Comparison of ENCODE assay signal across 10 cellular contexts in the genomic region with DNA sequence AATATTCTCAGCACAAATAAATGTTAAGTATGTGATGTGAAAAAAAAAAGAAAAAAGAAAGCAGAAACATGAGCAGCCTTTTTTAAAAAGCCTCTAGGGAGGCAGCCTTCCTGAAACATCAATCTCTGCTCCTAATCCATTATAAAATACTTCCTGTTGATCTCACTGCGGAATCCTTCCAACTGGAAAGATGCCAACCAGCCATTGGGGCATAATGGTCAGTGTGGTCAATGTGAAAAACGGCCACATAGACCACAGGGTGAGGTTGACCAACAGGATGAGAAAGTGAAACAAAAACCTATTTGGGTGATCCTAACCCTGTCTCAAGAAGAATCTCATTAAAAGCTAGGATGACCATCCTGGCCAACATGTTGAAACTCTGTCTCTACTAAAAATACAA. TPM values are rescaled to one million over a fixed set of nuclear protein-coding genes. Genes with fewer than 3 reads are reported as not detected.
DNase-seq lines count a peak whose midpoint lies in the region; ATAC-seq, FAIRE-seq and TF ChIP-seq lines count a peak whose summit lies in the region.
"Had no signal": no experiment of that assay in that cellular context is flagged by ENCODE, and none has a peak within 500 bp of the region (broad histone marks: within the 10 kb centered on the region; RNA-seq: fewer than 3 reads in every experiment).

No MANE protein-coding gene starts in this region.

- H3K27me3 ChIP-seq in BLaER1 (no peaks in the 10 kb centered on the region), astrocyte (ENCODE audit: insufficient read depth, low read length) (no peaks in the 10 kb centered on the region), lung (ENCODE audit: control insufficient read depth, insufficient read depth) (no peaks in the 10 kb centered on the region)

- H3K9me3 ChIP-seq in BLaER1, result no peaks in the 10 kb centered on the region
- H3K9me3 ChIP-seq in astrocyte (ENCODE audit: insufficient read depth, low read depth, low read length), result no peaks in the 10 kb centered on the region
- H3K9me3 ChIP-seq in lung (ENCODE audit: control insufficient read depth in 2 of 2, insufficient read depth in 1 of 2, low read length in 1 of 2), result no peaks in the 10 kb centered on the region

- DNase-seq in astrocyte (ENCODE audit: low read depth), result peak; percentile 67
- DNase-seq in lung (ENCODE audit: low spot score), result peak; percentile 38
- DNase-seq in activated T-helper 2 cell treated with anti-CD3 and anti-CD28 coated beads, Interferon-gamma antibody, Interleukin-2, Interleukin-4, amounts not matched to agents 10 μg/mL and 5 μg/mL and 100 μg/mL, durations not matched to agents 14 hours and 24 hours and 36 hours (ENCODE audit: low spot score), result no peak
- DNase-seq in T-helper 1 cell, result no peak
- no peak for DNase-seq in stimulated activated CD8-positive, alpha-beta memory T cell treated with anti-CD3 and anti-CD28 coated beads, Interleukin-4, amount 100 ng/mL, for 48 hours

- H4K20me1 ChIP-seq in BLaER1 (no peaks in the 10 kb centered on the region), astrocyte (ENCODE audit: insufficient read depth, low read length) (no peaks in the 10 kb centered on the region)

- H3K4me1 ChIP-seq in BLaER1 (peaks cover 7% of the 10 kb centered on the region), astrocyte (ENCODE audit: insufficient read depth, low read length) (no peaks in the 10 kb centered on the region), lung (ENCODE audit: control insufficient read depth in 2 of 2, insufficient read depth in 2 of 2, low read length in 2 of 2) (no peaks in the 10 kb centered on the region)

- H3K4me3 Mint-ChIP-seq in astrocyte (ENCODE audit: unreplicated experiment), result no peak overlapping the region
- H3K4me3 Mint-ChIP-seq in activated T-helper 2 cell treated with anti-CD3 and anti-CD28 coated beads, Interferon-gamma antibody, Interleukin-2, Interleukin-4, amounts not matched to agents 10 μg/mL and 5 μg/mL and 100 μg/mL, durations not matched to agents 14 hours and 24 hours and 36 hours (ENCODE audit: low read depth), result no peak overlapping the region

- no peak for FAIRE-seq in astrocyte (lab: Jason Lieb, UNC)

- H2AFZ ChIP-seq in astrocyte (ENCODE audit: low read depth, low read length), result peak overlapping the region; percentile 39

- H3K36me3 ChIP-seq in BLaER1 (no peaks in the 10 kb centered on the region), astrocyte (ENCODE audit: insufficient read depth, low read length) (no peaks in the 10 kb centered on the region), lung (ENCODE audit: control insufficient read depth in 2 of 2, insufficient read depth in 2 of 2, low read length in 2 of 2) (no peaks in the 10 kb centered on the region)

- peaks cover 7% of the 10 kb centered on the region for H3K27me3 Mint-ChIP-seq in astrocyte (ENCODE audit: low read depth, unreplicated experiment)
- no peaks in the 10 kb centered on the region for H3K27me3 Mint-ChIP-seq in activated T-helper 2 cell treated with anti-CD3 and anti-CD28 coated beads, Interferon-gamma antibody, Interleukin-2, Interleukin-4, amounts not matched to agents 10 μg/mL and 5 μg/mL and 100 μg/mL, durations not matched to agents 14 hours and 24 hours and 36 hours (ENCODE audit: low read depth)

- 15 to 24% methylated on average over 2 of the region's 2 CpGs for WGBS in lung, 2 donors

- no peaks in the 10 kb centered on the region for H3K4me1 Mint-ChIP-seq in astrocyte (ENCODE audit: low read depth, unreplicated experiment)
- no peaks in the 10 kb centered on the region for H3K4me1 Mint-ChIP-seq in activated T-helper 2 cell treated with anti-CD3 and anti-CD28 coated beads, Interferon-gamma antibody, Interleukin-2, Interleukin-4, amounts not matched to agents 10 μg/mL and 5 μg/mL and 100 μg/mL, durations not matched to agents 14 hours and 24 hours and 36 hours (ENCODE audit: low read depth)

- no peak overlapping the region for H3K27ac ChIP-seq in BLaER1
- H3K27ac ChIP-seq in astrocyte (ENCODE audit: low read depth, low read length), result no peak overlapping the region
- H3K27ac ChIP-seq in lung (ENCODE audit: low read depth in 1 of 2, low read length in 1 of 2), result peak overlapping the region in 1 of 2 donors; percentile 18
- H3K27ac ChIP-seq: epithelial cell of prostate had no signal

- intact Hi-C loops in activated T-helper 2 cell treated with anti-CD3 and anti-CD28 coated beads, Interferon-gamma antibody, Interleukin-2, Interleukin-4, amounts not matched to agents 10 μg/mL and 5 μg/mL and 100 μg/mL, durations not matched to agents 14 hours and 24 hours and 36 hours (cut with micrococcal nuclease), result no loop called here

- peak; percentile 66 for ATAC-seq in HG02678 (IDR thresholded peaks at IDR 0.05; ENCODE audit: unreplicated experiment)
- peak; percentile 34 for ATAC-seq in lung (ENCODE audit: insufficient read depth, low FRiP score)
- ATAC-seq in GM19397 (IDR thresholded peaks at IDR 0.05; ENCODE audit: unreplicated experiment), result no peak
- ATAC-seq: activated CD4-positive, CD25-positive, alpha-beta regulatory T cell treated with anti-CD3 and anti-CD28 coated beads, Interleukin-2, amount 50 U/mL, for 24 hours had no signal

- no peaks in the 10 kb centered on the region for H3K9me3 Mint-ChIP-seq in astrocyte (ENCODE audit: unreplicated experiment)
- H3K9me3 Mint-ChIP-seq in activated T-helper 2 cell treated with anti-CD3 and anti-CD28 coated beads, Interferon-gamma antibody, Interleukin-2, Interleukin-4, amounts not matched to agents 10 μg/mL and 5 μg/mL and 100 μg/mL, durations not matched to agents 14 hours and 24 hours and 36 hours, result no peaks in the 10 kb centered on the region

- H3K9ac ChIP-seq in BLaER1, result no peak overlapping the region
- H3K9ac ChIP-seq in astrocyte (ENCODE audit: low read length), result no peak overlapping the region

- no peak for TF ChIP-seq CTCF in astrocyte (IDR thresholded peaks at IDR 0.05; ENCODE audit: insufficient read depth, low read depth, low read length)
- no peak for TF ChIP-seq CTCF in lung (IDR thresholded peaks at IDR 0.05; ENCODE audit: control extremely low read depth, extremely low read depth)

- H3K4me2 ChIP-seq in BLaER1 (peak overlapping the region; percentile 34; the same call in 1 of the 2 replicates), astrocyte (ENCODE audit: low read length) (peak overlapping the region; percentile 42)

- H3K4me3 ChIP-seq in BLaER1 (no peak overlapping the region), astrocyte (ENCODE audit: insufficient read depth, low read depth, low read length) (no peak overlapping the region), lung (no peak overlapping the region)

- no peaks in the 10 kb centered on the region for H3K36me3 Mint-ChIP-seq in astrocyte (ENCODE audit: low read depth, unreplicated experiment)
- H3K36me3 Mint-ChIP-seq in activated T-helper 2 cell treated with anti-CD3 and anti-CD28 coated beads, Interferon-gamma antibody, Interleukin-2, Interleukin-4, amounts not matched to agents 10 μg/mL and 5 μg/mL and 100 μg/mL, durations not matched to agents 14 hours and 24 hours and 36 hours (ENCODE audit: low read depth), result no peaks in the 10 kb centered on the region

- H3K27ac Mint-ChIP-seq in astrocyte (ENCODE audit: unreplicated experiment), result no peak overlapping the region
- H3K27ac Mint-ChIP-seq in activated T-helper 2 cell treated with anti-CD3 and anti-CD28 coated beads, Interferon-gamma antibody, Interleukin-2, Interleukin-4, amounts not matched to agents 10 μg/mL and 5 μg/mL and 100 μg/mL, durations not matched to agents 14 hours and 24 hours and 36 hours, result no peak overlapping the region

- H3K79me2 ChIP-seq in astrocyte (ENCODE audit: insufficient read depth, low read length), result no peaks in the 10 kb centered on the region

RNA-seq across cellular contexts. Expression of a gene that starts 26.1 kb away (rescaled TPM):
- not detected in 2 replicates for total RNA-seq in astrocyte
- total RNA-seq in lung, result 100 to 1,000 TPM in 1 of 2 donors, 10 to 100 TPM in 1; 10.5 to 187 TPM
- polyA plus RNA-seq in lung, result 1 to 10 TPM; 2.7 to 5.1 TPM
- total RNA-seq in activated T-helper 2 cell treated with anti-CD3 and anti-CD28 coated beads, Interferon-gamma antibody, Interleukin-2, Interleukin-4, amounts not matched to agents 10 μg/mL and 5 μg/mL and 100 μg/mL, durations not matched to agents 14 hours and 24 hours and 36 hours, result not detected in 2 replicates

Comparison
In these comparisons a context has a peak if more than half of its experiments do, and no peak if none do; other contexts are left out.
1. DNase-seq: peak in astrocyte (single experiment) and lung (single experiment); none in activated T-helper 2 cell treated with anti-CD3 and anti-CD28 coated beads, Interferon-gamma antibody, Interleukin-2, Interleukin-4, amounts not matched to agents 10 μg/mL and 5 μg/mL and 100 μg/mL, durations not matched to agents 14 hours and 24 hours and 36 hours (single experiment), T-helper 1 cell (0 of 5) and stimulated activated CD8-positive, alpha-beta memory T cell treated with anti-CD3 and anti-CD28 coated beads, Interleukin-4, amount 100 ng/mL, for 48 hours (single experiment).
2. RNA of a gene that starts 26.1 kb away (total RNA-seq): 10.5 to 187 TPM in lung; not detected in astrocyte and not detected in activated T-helper 2 cell treated with anti-CD3 and anti-CD28 coated beads, Interferon-gamma antibody, Interleukin-2, Interleukin-4, amounts not matched to agents 10 μg/mL and 5 μg/mL and 100 μg/mL, durations not matched to agents 14 hours and 24 hours and 36 hours; every median in the first group is over 10 times any median in the second.